Comparison of ENCODE assay signal across 1 cellular context in the genomic region with DNA sequence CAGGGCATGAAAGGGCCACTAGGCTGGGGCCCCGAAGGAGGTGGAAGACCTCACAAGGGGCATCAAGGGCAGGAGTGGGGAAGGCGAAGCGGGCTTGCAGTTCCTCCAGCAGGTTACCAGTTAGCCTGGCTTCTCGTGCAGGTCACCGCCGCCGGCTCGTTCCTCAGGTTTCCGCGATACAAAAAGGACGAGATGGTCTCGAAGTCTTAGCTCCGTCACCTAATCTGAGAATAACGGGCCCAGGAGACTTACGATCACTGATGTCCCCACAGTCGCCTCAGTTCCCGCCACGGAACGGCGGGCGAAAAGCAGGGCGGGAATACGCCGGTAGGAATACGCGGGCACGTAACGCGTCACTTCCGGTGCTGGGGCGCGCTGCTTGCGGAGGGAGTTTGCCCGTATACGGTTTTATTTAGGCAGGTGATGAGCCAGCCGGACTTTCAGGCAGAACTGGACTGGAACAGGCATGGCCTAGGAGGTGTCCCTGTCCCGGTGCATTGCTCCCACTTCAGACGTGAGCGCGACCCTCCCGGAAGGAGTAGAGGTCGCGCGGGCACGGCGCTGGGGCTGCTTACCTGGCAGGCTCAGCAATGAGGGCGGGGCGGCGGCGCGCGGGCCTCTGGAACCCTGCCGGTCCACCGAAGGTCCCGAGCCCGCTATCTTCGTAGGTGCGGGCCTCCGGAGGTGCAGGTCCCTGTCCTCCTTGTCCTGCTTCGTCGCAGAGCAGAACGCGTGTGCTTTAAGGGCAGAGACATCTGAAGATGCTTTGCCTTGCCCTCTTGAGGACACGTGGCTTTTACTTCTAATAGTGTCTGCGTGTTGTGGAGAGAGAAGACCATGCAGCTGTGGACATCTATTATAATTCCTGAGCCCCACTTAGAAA.
TF ChIP-seq lines count a peak whose summit lies in the region.

A gene with protein sequence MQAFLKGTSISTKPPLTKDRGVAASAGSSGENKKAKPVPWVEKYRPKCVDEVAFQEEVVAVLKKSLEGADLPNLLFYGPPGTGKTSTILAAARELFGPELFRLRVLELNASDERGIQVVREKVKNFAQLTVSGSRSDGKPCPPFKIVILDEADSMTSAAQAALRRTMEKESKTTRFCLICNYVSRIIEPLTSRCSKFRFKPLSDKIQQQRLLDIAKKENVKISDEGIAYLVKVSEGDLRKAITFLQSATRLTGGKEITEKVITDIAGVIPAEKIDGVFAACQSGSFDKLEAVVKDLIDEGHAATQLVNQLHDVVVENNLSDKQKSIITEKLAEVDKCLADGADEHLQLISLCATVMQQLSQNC (minus strand): TSS at position 310 of the 883 bp plus-strand sequence. CDS start 1,769 bp downstream, outside the sequence.

TF ChIP-seq in H1, 55 proteins besides CTCF, POLR2A, EP300 and RAD21:
- TF ChIP-seq KDM1A (IDR thresholded peaks at IDR 0.05; ENCODE audit: borderline replicate concordance, low read length) (no peak), NANOG (IDR thresholded peaks at IDR 0.05; ENCODE audit: insufficient read depth, low read depth, low read length, poor library complexity, severe bottlenecking) (no peak), TCF12 (IDR thresholded peaks at IDR 0.05; ENCODE audit: low read depth, low read length) (no peak), CHD2 (IDR thresholded peaks at IDR 0.05; ENCODE audit: low read length) (peak; percentile 31; the same call in 1 of the 2 replicates), TAF1 (IDR thresholded peaks at IDR 0.05; ENCODE audit: low read depth, low read length) (peak; percentile 93), HDAC2 (IDR thresholded peaks at IDR 0.05; ENCODE audit: borderline replicate concordance in 1 of 2, low read depth in 2 of 2, low read length in 2 of 2) (peak in 1 of 2 experiments; percentile 51; a peak in 1 of 4 replicates), POLR2AphosphoS5 (IDR thresholded peaks at IDR 0.05; ENCODE audit: low read depth, low read length) (peak; percentile 81), BRCA1 (IDR thresholded peaks at IDR 0.05; ENCODE audit: low read depth, low read length) (no peak), KDM4A (IDR thresholded peaks at IDR 0.05; ENCODE audit: low read depth, low read length, severe bottlenecking) (peak; percentile 78), CBX8 (IDR thresholded peaks at IDR 0.05; ENCODE audit: borderline replicate concordance, low read depth, low read length) (no peak), SP4 (IDR thresholded peaks at IDR 0.05; ENCODE audit: low read length) (no peak; the same call in 1 of the 2 replicates), TAF7 (optimal IDR thresholded peaks at IDR 0.05; ENCODE audit: borderline replicate concordance, low read depth, low read length) (peak; percentile 74), RBBP5 (IDR thresholded peaks at IDR 0.05; ENCODE audit: borderline replicate concordance, low read depth, low read length) (peak; percentile 93), SRF (IDR thresholded peaks at IDR 0.05; ENCODE audit: low read depth, low read length) (peak; percentile 71; the same call in 1 of the 2 replicates), CREB1 (IDR thresholded peaks at IDR 0.05) (peak; percentile 96), ASH2L (IDR thresholded peaks at IDR 0.05; ENCODE audit: low read length) (peak; percentile 93), PHF8 (conservative IDR thresholded peaks at IDR 0.05; ENCODE audit: low read depth, low read length) (peak; percentile 88), MAFK (IDR thresholded peaks at IDR 0.05; ENCODE audit: low read depth, low read length) (no peak), TEAD4 (IDR thresholded peaks at IDR 0.05; ENCODE audit: low read depth, low read length) (no peak), SIN3A (conservative IDR thresholded peaks at IDR 0.05 in 1 of 2, IDR thresholded peaks at IDR 0.05 in 1 of 2; ENCODE audit: low read depth in 1 of 2, low read length in 2 of 2) (peak in 1 of 2 experiments; percentile 73; a peak in 2 of 4 replicates), TBP (IDR thresholded peaks at IDR 0.05; ENCODE audit: low read depth, low read length) (peak; percentile 83), KDM5A (IDR thresholded peaks at IDR 0.05; ENCODE audit: low read length) (peak; percentile 71; the same call in 1 of the 2 replicates), GABPA (IDR thresholded peaks at IDR 0.05; ENCODE audit: borderline replicate concordance, insufficient read depth, low read length) (peak; percentile 90)
- TF ChIP-seq, protein P1, sequence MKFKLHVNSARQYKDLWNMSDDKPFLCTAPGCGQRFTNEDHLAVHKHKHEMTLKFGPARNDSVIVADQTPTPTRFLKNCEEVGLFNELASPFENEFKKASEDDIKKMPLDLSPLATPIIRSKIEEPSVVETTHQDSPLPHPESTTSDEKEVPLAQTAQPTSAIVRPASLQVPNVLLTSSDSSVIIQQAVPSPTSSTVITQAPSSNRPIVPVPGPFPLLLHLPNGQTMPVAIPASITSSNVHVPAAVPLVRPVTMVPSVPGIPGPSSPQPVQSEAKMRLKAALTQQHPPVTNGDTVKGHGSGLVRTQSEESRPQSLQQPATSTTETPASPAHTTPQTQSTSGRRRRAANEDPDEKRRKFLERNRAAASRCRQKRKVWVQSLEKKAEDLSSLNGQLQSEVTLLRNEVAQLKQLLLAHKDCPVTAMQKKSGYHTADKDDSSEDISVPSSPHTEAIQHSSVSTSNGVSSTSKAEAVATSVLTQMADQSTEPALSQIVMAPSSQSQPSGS (IDR thresholded peaks at IDR 0.05; ENCODE audit: low read length) = peak; percentile 55; the same call in 1 of the 2 replicates
- TF ChIP-seq, protein P2, sequence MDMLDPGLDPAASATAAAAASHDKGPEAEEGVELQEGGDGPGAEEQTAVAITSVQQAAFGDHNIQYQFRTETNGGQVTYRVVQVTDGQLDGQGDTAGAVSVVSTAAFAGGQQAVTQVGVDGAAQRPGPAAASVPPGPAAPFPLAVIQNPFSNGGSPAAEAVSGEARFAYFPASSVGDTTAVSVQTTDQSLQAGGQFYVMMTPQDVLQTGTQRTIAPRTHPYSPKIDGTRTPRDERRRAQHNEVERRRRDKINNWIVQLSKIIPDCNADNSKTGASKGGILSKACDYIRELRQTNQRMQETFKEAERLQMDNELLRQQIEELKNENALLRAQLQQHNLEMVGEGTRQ (IDR thresholded peaks at IDR 0.05; ENCODE audit: low read length) = no peak
- TF ChIP-seq, protein P3, sequence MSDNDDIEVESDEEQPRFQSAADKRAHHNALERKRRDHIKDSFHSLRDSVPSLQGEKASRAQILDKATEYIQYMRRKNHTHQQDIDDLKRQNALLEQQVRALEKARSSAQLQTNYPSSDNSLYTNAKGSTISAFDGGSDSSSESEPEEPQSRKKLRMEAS (IDR thresholded peaks at IDR 0.05) = peak; percentile 68
- TF ChIP-seq, protein P4, sequence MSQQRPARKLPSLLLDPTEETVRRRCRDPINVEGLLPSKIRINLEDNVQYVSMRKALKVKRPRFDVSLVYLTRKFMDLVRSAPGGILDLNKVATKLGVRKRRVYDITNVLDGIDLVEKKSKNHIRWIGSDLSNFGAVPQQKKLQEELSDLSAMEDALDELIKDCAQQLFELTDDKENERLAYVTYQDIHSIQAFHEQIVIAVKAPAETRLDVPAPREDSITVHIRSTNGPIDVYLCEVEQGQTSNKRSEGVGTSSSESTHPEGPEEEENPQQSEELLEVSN (IDR thresholded peaks at IDR 0.05) = peak; percentile 91
